In the genomic region with DNA sequence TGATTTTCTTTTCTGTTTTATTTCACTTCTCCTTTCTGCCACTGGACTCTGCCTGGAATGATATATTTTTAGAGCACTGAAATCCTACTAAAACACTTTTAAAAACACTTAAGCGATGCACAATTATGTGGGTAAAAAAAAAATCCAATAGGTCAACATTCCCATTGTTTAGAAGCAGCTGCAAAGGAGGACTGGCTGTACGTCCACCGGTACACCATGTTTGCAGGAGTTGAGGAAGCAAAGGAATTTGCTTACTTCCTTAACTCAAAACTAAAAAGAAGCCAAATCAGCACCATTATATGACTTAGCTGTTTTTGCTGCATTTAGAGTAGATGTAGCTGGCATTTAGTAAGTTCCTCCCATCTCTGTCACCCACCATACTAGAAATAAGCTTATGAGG, we compare ENCODE assay signal across 14 cellular contexts.
"Had no signal": no experiment of that assay in that cellular context is flagged by ENCODE, and none has a peak within 500 bp of the region (broad histone marks: within the 10 kb centered on the region; RNA-seq: fewer than 3 reads in every experiment).

No MANE protein-coding gene starts in this region.

- H3K27me3 ChIP-seq: ovary had no signal

- H3K4me1 Mint-ChIP-seq: activated CD4-positive, alpha-beta memory T cell treated with anti-CD3 and anti-CD28 coated beads, Interleukin-2, amount 10 ng/mL, durations not matched to agents 7 days and 5 days; activated CD4-positive, alpha-beta T cell treated with anti-CD3 and anti-CD28 coated beads for 36 hours; activated naive CD8-positive, alpha-beta T cell treated with anti-CD3 and anti-CD28 coated beads, Interleukin-2, amount 50 U/mL, for 24 hours; natural killer cell; stimulated activated effector memory CD8-positive, alpha-beta T cell treated with anti-CD3 and anti-CD28 coated beads, Interleukin-12 subunit alpha, Interleukin-12 subunit beta, amount 100 ng/mL, for 72 hours; T-cell had no signal

- ATAC-seq: activated CD4-positive, alpha-beta T cell treated with anti-CD3 and anti-CD28 coated beads for 36 hours; activated naive CD8-positive, alpha-beta T cell treated with anti-CD3 and anti-CD28 coated beads, Interleukin-2, amount 50 U/mL, for 24 hours; left cardiac atrium; mucosa of descending colon; natural killer cell; stimulated activated effector memory CD8-positive, alpha-beta T cell treated with anti-CD3 and anti-CD28 coated beads, Interleukin-12 subunit alpha, Interleukin-12 subunit beta, amount 100 ng/mL, for 72 hours; T-cell had no signal

- H3K4me3 Mint-ChIP-seq: activated CD4-positive, alpha-beta memory T cell treated with anti-CD3 and anti-CD28 coated beads, Interleukin-2, amount 10 ng/mL, durations not matched to agents 7 days and 5 days; activated CD4-positive, alpha-beta T cell treated with anti-CD3 and anti-CD28 coated beads for 36 hours; activated naive CD8-positive, alpha-beta T cell treated with anti-CD3 and anti-CD28 coated beads, Interleukin-2, amount 50 U/mL, for 24 hours; natural killer cell; stimulated activated effector memory CD8-positive, alpha-beta T cell treated with anti-CD3 and anti-CD28 coated beads, Interleukin-12 subunit alpha, Interleukin-12 subunit beta, amount 100 ng/mL, for 72 hours; T-cell had no signal

- H3K36me3 ChIP-seq: ovary, WERI-Rb-1 had no signal

- H3K4me3 ChIP-seq: mucosa of descending colon, ovary had no signal

- H3K27ac Mint-ChIP-seq: activated CD4-positive, alpha-beta memory T cell treated with anti-CD3 and anti-CD28 coated beads, Interleukin-2, amount 10 ng/mL, durations not matched to agents 7 days and 5 days; activated CD4-positive, alpha-beta T cell treated with anti-CD3 and anti-CD28 coated beads for 36 hours; activated naive CD8-positive, alpha-beta T cell treated with anti-CD3 and anti-CD28 coated beads, Interleukin-2, amount 50 U/mL, for 24 hours; natural killer cell; stimulated activated effector memory CD8-positive, alpha-beta T cell treated with anti-CD3 and anti-CD28 coated beads, Interleukin-12 subunit alpha, Interleukin-12 subunit beta, amount 100 ng/mL, for 72 hours; T-cell had no signal

- H3K27ac ChIP-seq: ovary, WERI-Rb-1 had no signal

- H3K9me3 ChIP-seq: mucosa of descending colon, ovary had no signal

- H3K27me3 Mint-ChIP-seq: activated CD4-positive, alpha-beta memory T cell treated with anti-CD3 and anti-CD28 coated beads, Interleukin-2, amount 10 ng/mL, durations not matched to agents 7 days and 5 days; activated CD4-positive, alpha-beta T cell treated with anti-CD3 and anti-CD28 coated beads for 36 hours; activated naive CD8-positive, alpha-beta T cell treated with anti-CD3 and anti-CD28 coated beads, Interleukin-2, amount 50 U/mL, for 24 hours; T-cell had no signal

- H3K36me3 Mint-ChIP-seq: natural killer cell; stimulated activated effector memory CD8-positive, alpha-beta T cell treated with anti-CD3 and anti-CD28 coated beads, Interleukin-12 subunit alpha, Interleukin-12 subunit beta, amount 100 ng/mL, for 72 hours; T-cell had no signal

- DNase-seq: activated CD4-positive, alpha-beta memory T cell treated with anti-CD3 and anti-CD28 coated beads, Interleukin-2, amount 10 ng/mL, durations not matched to agents 7 days and 5 days; activated CD4-positive, alpha-beta T cell treated with anti-CD3 and anti-CD28 coated beads for 36 hours; activated naive CD4-positive, alpha-beta T cell treated with Interleukin-2 at 50 U/mL for 16 hours; activated naive CD8-positive, alpha-beta T cell treated with anti-CD3 and anti-CD28 coated beads, Interleukin-2, amount 50 U/mL, for 24 hours; central memory CD4-positive, alpha-beta T cell; left cardiac atrium; mammary epithelial cell; mucosa of descending colon; natural killer cell; ovary; T-cell; trophoblast cell; WERI-Rb-1 had no signal

- H3K9me3 Mint-ChIP-seq: activated CD4-positive, alpha-beta memory T cell treated with anti-CD3 and anti-CD28 coated beads, Interleukin-2, amount 10 ng/mL, durations not matched to agents 7 days and 5 days; activated naive CD8-positive, alpha-beta T cell treated with anti-CD3 and anti-CD28 coated beads, Interleukin-2, amount 50 U/mL, for 24 hours; stimulated activated effector memory CD8-positive, alpha-beta T cell treated with anti-CD3 and anti-CD28 coated beads, Interleukin-12 subunit alpha, Interleukin-12 subunit beta, amount 100 ng/mL, for 72 hours had no signal
